Comparison of ENCODE assay signal across 8 cellular contexts in genomic region chr12:53180270-53180930, GRCh38. TPM values are rescaled to one million over a fixed set of nuclear protein-coding genes. Genes with fewer than 3 reads are reported as not detected.
A peak's percentile ranks its signal among the peaks of the same experiment; 100 is the strongest.
DNase-seq lines count a peak whose midpoint lies in the region; ATAC-seq, FAIRE-seq and TF ChIP-seq lines count a peak whose summit lies in the region.

Gene CSAD (minus strand): TSS chr12:53180925. CDS start chr12:53173470, 7,455 bp downstream.
Gene ZNF740 (plus strand): TSS chr12:53180722. CDS start chr12:53181984, 1,262 bp downstream.

- peak within 1 kb of the TSS; percentile 75 for H3K4me3 ChIP-seq in IMR-90 (ENCODE audit: insufficient read depth, low read depth, low read length)
- peak within 1 kb of the TSS; percentile 91 for H3K4me3 ChIP-seq in OCI-LY7 (ENCODE audit: low read depth, low read length, poor library complexity, severe bottlenecking)
- H3K4me3 ChIP-seq in mononuclear cell (ENCODE audit: low read length), result peak within 1 kb of the TSS; percentile 72

- ATAC-seq in GM21528 (IDR thresholded peaks at IDR 0.05; ENCODE audit: low FRiP score, unreplicated experiment) (peak; percentile 94), IMR-90 (ENCODE audit: low read depth) (peak; percentile 95)

- intact Hi-C loops in IMR-90 (cut with micrococcal nuclease) (loop anchor here (2.0 kb wide), 2 partner anchors 82 to 102 kb away; partner anchors contain the start of gene SPRYD3), OCI-LY7 (cut with micrococcal nuclease; ENCODE audit: unreplicated experiment) (loop anchor here (1.0 kb wide), 3 partner anchors 20 to 41 kb away; no protein-coding TSS in a partner anchor)

- POLR2A ChIA-PET in IMR-90 (lab: Charles Lee; ENCODE audit: unreplicated experiment), result interaction anchor here (0.7 to 1.3 kb wide), 4 partner anchors 12 to 132 kb away, joined by 3 to 10 read pairs (median 4); partner anchors contain the start of gene SPRYD3
- POLR2A ChIA-PET in OCI-LY7 (lab: Charles Lee), result interaction anchor here (0.6 to 4.6 kb wide), 15 partner anchors 14 to 248 kb away, joined by 3 to 41 read pairs (median 4); partner anchors contain the start of genes AAAS and PFDN5

- H3K4me1 ChIP-seq in IMR-90 (ENCODE audit: control insufficient read depth, insufficient read depth, low read length) (peaks cover 17% of the 10 kb centered on the region), OCI-LY7 (ENCODE audit: insufficient read depth, low read length, poor library complexity, severe bottlenecking) (peaks cover 50% of the 10 kb centered on the region), mononuclear cell (ENCODE audit: insufficient read depth, low read length) (peaks cover 44% of the 10 kb centered on the region)

- H4K20me1 ChIP-seq in IMR-90 (ENCODE audit: insufficient read depth, low read length) (peaks cover 21% of the 10 kb centered on the region; the same call in 1 of the 2 replicates), OCI-LY7 (ENCODE audit: insufficient read depth, low read length) (no peaks in the 10 kb centered on the region)

- peak within 1 kb of the TSS; percentile 93 for H4K91ac ChIP-seq in IMR-90 (ENCODE audit: insufficient read depth, low read depth, low read length)

- peak within 1 kb of the TSS; percentile 4; the same call in 2 of the 3 replicates for H2BK15ac ChIP-seq in IMR-90 (ENCODE audit: low read depth, low read length)

- WGBS in IMR-90 (ENCODE audit: extremely low coverage in 2 of 2, insufficient read length in 1 of 2), 2 experiments, result 0% methylated on average over 21 of the region's 67 CpGs; no CpG with 5 or more reads in 1 of the 2 experiments

- H2AFZ ChIP-seq in IMR-90 (replicated peaks; ENCODE audit: low read length, poor library complexity) (peak within 1 kb of the TSS; percentile 99), OCI-LY7 (ENCODE audit: low read length) (peak within 1 kb of the TSS; percentile 91)

- BruUV-seq in IMR-90 (replicated peaks; lab: Mats Ljungman, UMichigan), result no TSS peak
- no TSS peak for BruUV-seq in OCI-LY7 (replicated peaks; lab: Mats Ljungman, UMichigan)

- in situ Hi-C loops in IMR-90 (cut with MboI; ENCODE audit: low sequenced_read_pairs), result no loop called here

- peak within 1 kb of the TSS; percentile 72 for H2AK5ac ChIP-seq in IMR-90 (ENCODE audit: low read depth, low read length)

- H2BK120ac ChIP-seq in IMR-90 (ENCODE audit: low read depth, low read length), result peak within 1 kb of the TSS; percentile 60

- H3K14ac ChIP-seq in IMR-90 (replicated peaks; ENCODE audit: low read depth, low read length), result peak within 1 kb of the TSS; percentile 99

- H3K27me3 ChIP-seq in IMR-90 (ENCODE audit: control insufficient read depth, insufficient read depth, low read length) (no peaks in the 10 kb centered on the region), mononuclear cell (ENCODE audit: insufficient read depth, low read length) (no peaks in the 10 kb centered on the region)

- peak within 1 kb of the TSS; percentile 94 for H3K4me2 ChIP-seq in IMR-90 (ENCODE audit: low read depth, low read length)
- peak within 1 kb of the TSS; percentile 100 for H3K4me2 ChIP-seq in OCI-LY7 (ENCODE audit: low read length)

- no peaks in the 10 kb centered on the region for H3K9me3 ChIP-seq in IMR-90 (ENCODE audit: control insufficient read depth, insufficient read depth, low read length)
- H3K9me3 ChIP-seq in OCI-LY7 (ENCODE audit: low read length), result peaks cover 7% of the 10 kb centered on the region; the same call in 1 of the 2 replicates
- H3K9me3 ChIP-seq in mononuclear cell (ENCODE audit: low read depth, low read length), result no peaks in the 10 kb centered on the region

- peak within 1 kb of the TSS; percentile 98 for H3K23ac ChIP-seq in IMR-90 (ENCODE audit: low read depth, low read length)

- H3K9me2 ChIP-seq in OCI-LY7 (ENCODE audit: insufficient read depth, low read length), result no peaks in the 10 kb centered on the region

- peaks cover 33 to 58% of the 10 kb centered on the region in 2 experiments for H3K79me1 ChIP-seq in IMR-90 (ENCODE audit: low read depth in 1 of 2, low read length in 2 of 2)

- dilution Hi-C loops in IMR-90 (cut with HindIII; ENCODE audit: low sequenced_read_pairs, unreplicated experiment), result no loop called here

- CTCF ChIA-PET in IMR-90 (lab: Yijun Ruan, JAX) (interaction anchor here (1.2 to 2.3 kb wide), 2 partner anchors 17 to 141 kb away, joined by 3 to 10 read pairs; partner anchors contain the start of gene AAAS), OCI-LY7 (lab: Charles Lee; ENCODE audit: unreplicated experiment) (interaction anchor here (0.6 kb wide), 1 partner anchor 89 kb away, joined by 5 read pairs; no protein-coding TSS in a partner anchor)

- no peak for TF ChIP-seq CTCF in D721Med (IDR thresholded peaks at IDR 0.05; ENCODE audit: insufficient read depth, missing control alignments)
- no peak for TF ChIP-seq CTCF in IMR-90 (conservative IDR thresholded peaks at IDR 0.05; ENCODE audit: low read depth, low read length)
- TF ChIP-seq CTCF in OCI-LY7 (conservative IDR thresholded peaks at IDR 0.05; ENCODE audit: low read length), result no peak

- peak within 1 kb of the TSS; percentile 78 for H3K18ac ChIP-seq in IMR-90 (ENCODE audit: low read depth, low read length)

- peak within 1 kb of the TSS; percentile 99 for H3K4ac ChIP-seq in IMR-90 (ENCODE audit: low read depth, low read length)

- peak within 1 kb of the TSS; percentile 88 for H3K56ac ChIP-seq in IMR-90 (ENCODE audit: extremely low read depth, insufficient read depth, low read length)

- peak within 1 kb of the TSS; percentile 98 for H4K8ac ChIP-seq in IMR-90 (ENCODE audit: low read depth in 2 of 2, low read length in 2 of 2)

- H3K36me3 ChIP-seq in IMR-90 (ENCODE audit: control insufficient read depth, insufficient read depth, low read length) (peaks cover 21% of the 10 kb centered on the region), OCI-LY7 (ENCODE audit: insufficient read depth, low read length) (peaks cover 37% of the 10 kb centered on the region)

- peak within 1 kb of the TSS; percentile 97 for H2AK9ac ChIP-seq in IMR-90 (replicated peaks; ENCODE audit: low read depth, low read length, poor library complexity)

- H4K5ac ChIP-seq in IMR-90 (ENCODE audit: low read depth, low read length), result peak within 1 kb of the TSS; percentile 75

- H3K9ac ChIP-seq in IMR-90 (ENCODE audit: low read depth, low read length), result peak within 1 kb of the TSS; percentile 91

- H3K9me1 ChIP-seq in IMR-90 (ENCODE audit: insufficient read depth, low read length), result peaks cover 12% of the 10 kb centered on the region

- H2BK5ac ChIP-seq in IMR-90 (ENCODE audit: low read depth, low read length, poor library complexity, severe bottlenecking), result peak within 1 kb of the TSS; percentile 93

- H3K79me2 ChIP-seq in OCI-LY7 (ENCODE audit: insufficient read depth, low read depth, low read length), result peaks cover 38% of the 10 kb centered on the region

- TF ChIP-seq POLR2A in IMR-90 (IDR thresholded peaks at IDR 0.05; ENCODE audit: low read depth, low read length), result peak; percentile 65; the same call in 1 of the 2 replicates

- TF ChIP-seq RAD21 in IMR-90 (IDR thresholded peaks at IDR 0.05; ENCODE audit: low read length), result no peak

- no peak within 1 kb of the TSS for H2BK20ac ChIP-seq in IMR-90 (ENCODE audit: low read depth, low read length)

- DNase-seq in D721Med (ENCODE audit: insufficient read length, low spot score) (peak; percentile 89), IMR-90 (peak; percentile 97), OCI-LY7 (ENCODE audit: low spot score) (peak; percentile 99), activated T-cell treated with anti-CD3 and anti-CD28 coated beads for 1 hour (ENCODE audit: low read depth) (peak; percentile 96), epidermal melanocyte (ENCODE audit: insufficient read length, low spot score) (peak; percentile 95)
- DNase-seq in stimulated activated CD8-positive, alpha-beta memory T cell treated with anti-CD3 and anti-CD28 coated beads, Interleukin-2, amount 100 ng/mL, for 48 hours (ENCODE audit: low read depth in 2 of 2), result peak; percentile 98

- FAIRE-seq in D721Med (lab: Jason Lieb, UNC), result no peak

- H3K27ac ChIP-seq in IMR-90 (ENCODE audit: insufficient read depth, low read length) (peak within 1 kb of the TSS; percentile 89), OCI-LY7 (ENCODE audit: low read depth, low read length, poor library complexity, severe bottlenecking) (peak within 1 kb of the TSS; percentile 87)

TF ChIP-seq in IMR-90, 13 proteins besides CTCF, POLR2A, EP300 and RAD21 (continues in another document):
- peak; percentile 96 for TF ChIP-seq MAZ (IDR thresholded peaks at IDR 0.05; ENCODE audit: borderline replicate concordance, low read depth, low read length)
- 0 out of 2 replicates have a peak, but pooled peaks have one; percentile 27 for TF ChIP-seq FOS (IDR thresholded peaks at IDR 0.05; ENCODE audit: low read depth, low read length)
- no peak for TF ChIP-seq MAFK (IDR thresholded peaks at IDR 0.05; ENCODE audit: low read depth, low read length)
- TF ChIP-seq BHLHE40 (IDR thresholded peaks at IDR 0.05; ENCODE audit: low read depth, low read length), result peak; percentile 4; the same call in 1 of the 2 replicates
- no peak for TF ChIP-seq ELK1 (IDR thresholded peaks at IDR 0.05; ENCODE audit: borderline replicate concordance, low read depth, low read length)
- TF ChIP-seq SMC3 (IDR thresholded peaks at IDR 0.05; ENCODE audit: low read depth, low read length), result no peak
- TF ChIP-seq CEBPB (IDR thresholded peaks at IDR 0.05; ENCODE audit: low read depth, low read length), result no peak
- no peak; the same call in 1 of the 2 replicates for TF ChIP-seq NFE2L2 (IDR thresholded peaks at IDR 0.05; ENCODE audit: low read depth, low read length)

RNA-seq across cellular contexts. Expression of gene CSAD, which starts in this region (rescaled TPM):
- total RNA-seq in IMR-90 (2012; rRNA removed) (5.0 and 5.4 TPM in 2 replicates), OCI-LY7 (2022) (26.9 and 32.0 TPM in 2 replicates), mononuclear cell (11.3 TPM)
- polyA plus RNA-seq in IMR-90 (2012; rRNA removed), result 39.8 and 45.6 TPM in 2 replicates
- 8.8 and 9.9 TPM in 2 replicates for polyA plus RNA-seq in IMR-90 (2012; cell fraction: cytosol; rRNA removed)
- 572 and 670 TPM in 2 replicates for polyA plus RNA-seq in IMR-90 (2012; cell fraction: nucleus; rRNA removed; ENCODE audit: low replicate concordance)
- 18.9 and 25.8 TPM in 2 replicates for total RNA-seq in OCI-LY7 (2014; rRNA removed; shearing (Covaris generic))

RNA-seq across cellular contexts. Expression of gene ZNF740, which starts in this region (rescaled TPM):
- total RNA-seq in IMR-90 (2012; rRNA removed), result 11.7 and 13.1 TPM in 2 replicates
- 7.0 and 14.0 TPM in 2 replicates for polyA plus RNA-seq in IMR-90 (2012; rRNA removed)
- 3.0 and 3.9 TPM in 2 replicates for polyA plus RNA-seq in IMR-90 (2012; cell fraction: cytosol; rRNA removed)
- 13.8 and 55.4 TPM in 2 replicates for polyA plus RNA-seq in IMR-90 (2012; cell fraction: nucleus; rRNA removed; ENCODE audit: low replicate concordance)
- 26.1 and 31.6 TPM in 2 replicates for total RNA-seq in OCI-LY7 (2014; rRNA removed; shearing (Covaris generic))
- total RNA-seq in OCI-LY7 (2022), result 58.2 and 66.5 TPM in 2 replicates
- 15.2 TPM for total RNA-seq in mononuclear cell

Comparison
In these comparisons a context has a peak if more than half of its experiments do, and no peak if none do; other contexts are left out.
1. Peak in every context shown above with its lines: DNase-seq, ATAC-seq, H3K4me3 ChIP-seq and H3K27ac ChIP-seq.